12 cellular contexts compared by ENCODE assay signal in the genomic region with DNA sequence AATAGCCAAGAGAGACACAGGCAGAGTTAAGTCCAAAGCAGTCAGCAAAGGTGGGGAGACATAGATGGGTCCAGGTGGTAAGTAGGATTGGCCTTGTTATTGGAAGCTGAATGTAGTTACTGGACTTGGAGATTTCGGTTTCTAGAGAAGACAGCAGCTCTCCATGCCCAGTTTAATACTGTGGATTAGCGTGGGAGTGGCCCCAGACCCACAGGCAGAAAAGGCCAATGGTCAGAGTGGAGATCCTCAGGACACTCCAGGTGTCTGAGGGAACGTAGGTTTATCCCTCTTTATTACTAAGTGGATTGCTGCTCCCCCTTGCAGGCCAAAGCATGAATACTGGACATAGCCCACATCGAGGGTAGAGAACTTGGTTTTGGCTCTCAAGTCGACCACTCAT.
DNase-seq lines count a peak whose midpoint lies in the region; ATAC-seq and TF ChIP-seq lines count a peak whose summit lies in the region.
"Had no signal": no experiment of that assay in that cellular context is flagged by ENCODE, and none has a peak within 500 bp of the region (broad histone marks: within the 10 kb centered on the region; RNA-seq: fewer than 3 reads in every experiment).

No MANE protein-coding gene starts in this region.

- TF ChIP-seq CTCF in 22Rv1 (IDR thresholded peaks at IDR 0.05) (no peak), OCI-LY3 (IDR thresholded peaks at IDR 0.05; ENCODE audit: low read depth, low read length) (no peak), gastrocnemius medialis (IDR thresholded peaks at IDR 0.05 in 4 of 5, conservative IDR thresholded peaks at IDR 0.05 in 1 of 5) (no peak)

- DNase-seq in gastrocnemius medialis (no peak), NCI-H82 treated with DMSO at 0.1 percent for 48 hours (lab: John Stamatoyannopoulos, UW; ENCODE audit: unreplicated experiment) (no peak), COLO668 (lab: John Stamatoyannopoulos, UW; ENCODE audit: unreplicated experiment) (no peak)
- no peak for DNase-seq in activated CD4-positive, alpha-beta T cell treated with anti-CD3 and anti-CD28 coated beads, Interleukin-2, amount 50 U/mL, for 4 hours
- DNase-seq: activated T-cell treated with anti-CD3 and anti-CD28 coated beads, Interleukin-2, amount 50 U/mL, for 24 hours; amniotic stem cell; NCI-H2171 treated with DMSO at 0.1 percent for 48 hours; T-cell had no signal

- in situ Hi-C loops in gastrocnemius medialis (cut with MboI; ENCODE audit: low sequenced_read_pairs in 4 of 4) = loop anchor here in 1 of 4 donors (10.0 kb wide), 2 partner anchors 592 to 1032 kb away; no protein-coding TSS in a partner anchor

- H3K27ac ChIP-seq in 22Rv1 = peak overlapping the region; percentile 99; the same call in 1 of the 2 replicates
- H3K27ac ChIP-seq in OCI-LY3 (ENCODE audit: low read length) = peak overlapping the region; percentile 97; the same call in 1 of the 2 replicates
- H3K27ac ChIP-seq in esophagus (ENCODE audit: low read depth in 2 of 2, low read length in 1 of 2) = peak overlapping the region; percentile 94 to 98
- H3K27ac ChIP-seq in gastrocnemius medialis = peak overlapping the region; percentile 92 to 98 (median 98)

- H3K79me2 ChIP-seq in OCI-LY3 (ENCODE audit: low read length) = 0 out of 2 replicates have a peak, but pooled peaks cover 3% of the 10 kb centered on the region

- no peaks in the 10 kb centered on the region for H3K27me3 ChIP-seq in OCI-LY3 (ENCODE audit: low read depth, low read length)
- no peaks in the 10 kb centered on the region for H3K27me3 ChIP-seq in esophagus (ENCODE audit: control insufficient read depth in 1 of 2, insufficient read depth in 2 of 2, low read length in 2 of 2)
- H3K27me3 ChIP-seq in gastrocnemius medialis = no peaks in the 10 kb centered on the region

- H2AFZ ChIP-seq in OCI-LY3 (ENCODE audit: low read depth, low read length) = no peak overlapping the region

- no peak overlapping the region for H3K4me3 ChIP-seq in OCI-LY3 (ENCODE audit: low read length)
- H3K4me3 ChIP-seq in esophagus (ENCODE audit: low read depth in 1 of 2, low read length in 2 of 2) = peak overlapping the region in 1 of 2 donors; percentile 42
- peak overlapping the region in 2 of 4 donors; percentile 42 to 58 for H3K4me3 ChIP-seq in gastrocnemius medialis

- H3K36me3 ChIP-seq in OCI-LY3 (replicated peaks; ENCODE audit: low read depth, low read length) (peaks cover 54% of the 10 kb centered on the region), esophagus (ENCODE audit: control insufficient read depth in 2 of 2, insufficient read depth in 2 of 2, low read length in 1 of 2) (no peaks in the 10 kb centered on the region), gastrocnemius medialis (no peaks in the 10 kb centered on the region)

- ATAC-seq in gastrocnemius medialis (no peak), GM21786 (IDR thresholded peaks at IDR 0.05; ENCODE audit: unreplicated experiment) (no peak)
- ATAC-seq: T-cell had no signal

- WGBS in esophagus, 2 donors = 81 to 87% methylated on average over 5 of the region's 5 CpGs

- peak overlapping the region; percentile 96; the same call in 1 of the 2 replicates for H3K9ac ChIP-seq in OCI-LY3 (ENCODE audit: low read length)

- intact Hi-C loops in gastrocnemius medialis (cut with DNase I; ENCODE audit: low total_unique reads) = loop anchor here (2.0 to 10.0 kb wide), 9 partner anchors 264 to 1092 kb away; no protein-coding TSS in a partner anchor

- H4K20me1 ChIP-seq in OCI-LY3 (ENCODE audit: insufficient read depth, low read length) = no peaks in the 10 kb centered on the region

- peak overlapping the region; percentile 84; the same call in 1 of the 2 replicates for H3K4me2 ChIP-seq in OCI-LY3 (ENCODE audit: low read length)

- H3K9me3 ChIP-seq in OCI-LY3 (ENCODE audit: insufficient read depth, low read length) (peaks cover 4% of the 10 kb centered on the region; the same call in 1 of the 2 replicates), esophagus (ENCODE audit: control insufficient read depth in 2 of 2, insufficient read depth in 1 of 2, low read depth in 1 of 2, low read length in 1 of 2) (no peaks in the 10 kb centered on the region), gastrocnemius medialis (no peaks in the 10 kb centered on the region)

- H3K4me1 ChIP-seq in OCI-LY3 (ENCODE audit: low read length) = peaks cover 65% of the 10 kb centered on the region
- H3K4me1 ChIP-seq in esophagus (ENCODE audit: control insufficient read depth in 2 of 2, insufficient read depth in 2 of 2, low read length in 1 of 2) = peaks cover 0 to 20% of the 10 kb centered on the region in 2 donors
- peaks cover 44% of the 10 kb centered on the region in 2 donors for H3K4me1 ChIP-seq in gastrocnemius medialis

- no peak for TF ChIP-seq POLR2A in gastrocnemius medialis (IDR thresholded peaks at IDR 0.05)
